ENCODE assay signal across 12 cellular contexts in genomic region chr10:93718937-93719725, GRCh38. TPM values are rescaled to one million over a fixed set of nuclear protein-coding genes. Genes with fewer than 3 reads are reported as not detected.
DNase-seq lines count a peak whose midpoint lies in the region; ATAC-seq, FAIRE-seq and TF ChIP-seq lines count a peak whose summit lies in the region.
"Had no signal": no experiment of that assay in that cellular context is flagged by ENCODE, and none has a peak within 500 bp of the region (broad histone marks: within the 10 kb centered on the region; RNA-seq: fewer than 3 reads in every experiment).

No MANE protein-coding gene starts in this region.

- DNase-seq in GM12891 (ENCODE audit: insufficient read length, low spot score): no peak
- peak; percentile 16 for DNase-seq in choroid plexus epithelial cell (ENCODE audit: low read depth)
- no peak for DNase-seq in NCI-H1436 (lab: John Stamatoyannopoulos, UW)
- DNase-seq in H4 (ENCODE audit: low spot score): no peak
- no peak for DNase-seq in stimulated activated CD4-positive, alpha-beta T cell treated with anti-CD3 and anti-CD28 coated beads, Interleukin-12 subunit alpha, Interleukin-12 subunit beta, amount 100 ng/mL, for 4 hours
- DNase-seq in HCEC 1CT: no peak
- DNase-seq: DMS53, NCI-H1436 treated with DMSO at 0.1 percent for 48 hours had no signal

- no peak overlapping the region for H3K4me3 ChIP-seq in choroid plexus epithelial cell (ENCODE audit: low read depth, low read length)

- no peak for TF ChIP-seq POLR2A in GM12891 (IDR thresholded peaks at IDR 0.05; ENCODE audit: low read depth, low read length)

- peak; percentile 84 for FAIRE-seq in GM12891 (lab: Jason Lieb, UNC)

- ATAC-seq in GM21447 (IDR thresholded peaks at IDR 0.05; ENCODE audit: unreplicated experiment) (peak; percentile 38), HG03460 (IDR thresholded peaks at IDR 0.05; ENCODE audit: unreplicated experiment) (peak; percentile 60)
- ATAC-seq: HCT116 had no signal

- TF ChIP-seq CTCF in choroid plexus epithelial cell (conservative IDR thresholded peaks at IDR 0.05; ENCODE audit: low read depth, low read length): no peak

TF ChIP-seq in GM12891, 5 proteins besides CTCF, POLR2A, EP300 and RAD21:
- TF ChIP-seq TAF1 (IDR thresholded peaks at IDR 0.05; ENCODE audit: low read depth, low read length): no peak
- TF ChIP-seq SPI1 (IDR thresholded peaks at IDR 0.05; ENCODE audit: low read depth, low read length): peak; percentile 81
TF ChIP-seq in GM12891: peak in this region for 1.

RNA-seq across cellular contexts. Expression of gene FRA10AC1, which starts 16.7 kb away (rescaled TPM):
- polyA plus RNA-seq in GM12891 (2012; ENCODE audit: low read depth, missing spikeins): 12.3 TPM
- total RNA-seq in H4 (2014; rRNA removed; shearing (Covaris generic)): 0.74 and 2.0 TPM in 2 replicates

RNA-seq across cellular contexts. Expression of gene LGI1, which starts 38.6 kb away (rescaled TPM):
- not detected for polyA plus RNA-seq in GM12891 (2012; ENCODE audit: low read depth, missing spikeins)
- 0.08 TPM in 1 of 2 replicates, not detected in the other for total RNA-seq in H4 (2014; rRNA removed; shearing (Covaris generic))
- total RNA-seq: activated T-helper 1 cell treated with anti-CD3 and anti-CD28 coated beads, Interleukin-12 subunit alpha, Interleukin-12 subunit beta, Interleukin-2, Interleukin-4 antibody, amounts not matched to agents 30 ng/mL and 10 ng/mL and 1 ng/mL, durations not matched to agents 14 hours and 24 hours and 36 hours had no signal
